Comparison of ENCODE assay signal across 8 cellular contexts in genomic region chr18:44839239-44839666, GRCh38.
A peak's percentile ranks its signal among the peaks of the same experiment; 100 is the strongest.
DNase-seq lines count a peak whose midpoint lies in the region; ATAC-seq lines count a peak whose summit lies in the region.

No MANE protein-coding gene starts in this region.

- peak; percentile 86 for DNase-seq in COLO668 (lab: John Stamatoyannopoulos, UW; ENCODE audit: unreplicated experiment)
- peak in 3 of 5 donors; percentile 9 to 87 (median 30) for DNase-seq in T-helper 1 cell
- peak; percentile 64 for DNase-seq in activated naive CD8-positive, alpha-beta T cell treated with anti-CD3 and anti-CD28 coated beads, Interleukin-2, amount 10 ng/mL, durations not matched to agents 7 days and 5 days
- peak; percentile 50 for DNase-seq in iPS-NIHi11 (ENCODE audit: low spot score)
- peak; percentile 65 for DNase-seq in stimulated activated CD4-positive, alpha-beta T cell treated with anti-CD3 and anti-CD28 coated beads, Interleukin-4, amount 100 ng/mL, for 1 hour
- no peak for DNase-seq in NCI-H1092 (lab: John Stamatoyannopoulos, UW)

- ATAC-seq in GM19328 (IDR thresholded peaks at IDR 0.05; ENCODE audit: unreplicated experiment) (peak; percentile 99), HG03439 (IDR thresholded peaks at IDR 0.05; ENCODE audit: unreplicated experiment) (peak; percentile 97)
- peak; percentile 99 for ATAC-seq in activated naive CD8-positive, alpha-beta T cell treated with anti-CD3 and anti-CD28 coated beads, Interleukin-2, amount 10 ng/mL, durations not matched to agents 7 days and 5 days (ENCODE audit: low read depth)

- peaks cover 13% of the 10 kb centered on the region for H3K4me1 Mint-ChIP-seq in activated naive CD8-positive, alpha-beta T cell treated with anti-CD3 and anti-CD28 coated beads, Interleukin-2, amount 10 ng/mL, durations not matched to agents 7 days and 5 days

- peaks cover 2% of the 10 kb centered on the region for H3K9me3 Mint-ChIP-seq in activated naive CD8-positive, alpha-beta T cell treated with anti-CD3 and anti-CD28 coated beads, Interleukin-2, amount 10 ng/mL, durations not matched to agents 7 days and 5 days

- no peaks in the 10 kb centered on the region for H3K36me3 Mint-ChIP-seq in activated naive CD8-positive, alpha-beta T cell treated with anti-CD3 and anti-CD28 coated beads, Interleukin-2, amount 10 ng/mL, durations not matched to agents 7 days and 5 days

- H3K27ac Mint-ChIP-seq in activated naive CD8-positive, alpha-beta T cell treated with anti-CD3 and anti-CD28 coated beads, Interleukin-2, amount 10 ng/mL, durations not matched to agents 7 days and 5 days = peak overlapping the region; percentile 69

- peak overlapping the region; percentile 50 for H3K4me3 Mint-ChIP-seq in activated naive CD8-positive, alpha-beta T cell treated with anti-CD3 and anti-CD28 coated beads, Interleukin-2, amount 10 ng/mL, durations not matched to agents 7 days and 5 days

- peaks cover 4% of the 10 kb centered on the region for H3K27me3 Mint-ChIP-seq in activated naive CD8-positive, alpha-beta T cell treated with anti-CD3 and anti-CD28 coated beads, Interleukin-2, amount 10 ng/mL, durations not matched to agents 7 days and 5 days

- POLR2A ChIA-PET in activated naive CD8-positive, alpha-beta T cell treated with anti-CD3 and anti-CD28 coated beads, Interleukin-2, amount 10 ng/mL, durations not matched to agents 7 days and 5 days (lab: Charles Lee) = no interaction called here
